ENCODE assay signal across 24 cellular contexts in genomic region chr7:114209968-114210367, GRCh38.
DNase-seq lines count a peak whose midpoint lies in the region; ATAC-seq and TF ChIP-seq lines count a peak whose summit lies in the region.
"Had no signal": no experiment of that assay in that cellular context is flagged by ENCODE, and none has a peak within 500 bp of the region (broad histone marks: within the 10 kb centered on the region; RNA-seq: fewer than 3 reads in every experiment).

No MANE protein-coding gene starts in this region.

- DNase-seq in HFF-Myc (ENCODE audit: extremely low read depth, low read depth): no peak
- no peak for DNase-seq in astrocyte of the spinal cord (ENCODE audit: low read depth, low spot score)
- peak; percentile 26 for DNase-seq in mesendoderm
- no peak for DNase-seq in D341Med (ENCODE audit: low spot score)
- DNase-seq in hepatocyte (ENCODE audit: low spot score): no peak
- DNase-seq: activated B cell treated with CpG ODN at 0.5 μM for 24 hours; activated CD4-positive, alpha-beta T cell treated with anti-CD3 and anti-CD28 coated beads, Interleukin-2, amount 50 U/mL, for 48 hours; activated CD8-positive, alpha-beta memory T cell treated with anti-CD3 and anti-CD28 coated beads, Interleukin-2, amount 50 U/mL, for 48 hours; anterior cingulate cortex; CD8-positive, alpha-beta memory T cell; central memory CD4-positive, alpha-beta T cell; DMS79 treated with DMSO at 0.1 percent for 48 hours; heart left ventricle; Kasumi-1; mammary epithelial cell; NCI-H1048; NCI-H187; NCI-H524 treated with DMSO at 0.1 percent for 48 hours; stimulated activated naive CD8-positive, alpha-beta T cell treated with anti-CD3 and anti-CD28 coated beads, Interleukin-15, amount 100 ng/mL, for 72 hours; T-helper 9 cell; thyroid gland had no signal

- in situ Hi-C loops in astrocyte of the spinal cord (cut with HindIII; ENCODE audit: low sequenced_read_pairs): no loop called here

- H3K56ac ChIP-seq in mesendoderm (ENCODE audit: low read length): no peak overlapping the region

- no CpG with 5 or more reads among the region's 1 CpG for WGBS in mesendoderm (ENCODE audit: extremely low coverage, insufficient coverage, low lambda C conversion rate)
- WGBS in hepatocyte (ENCODE audit: low lambda C conversion rate, missing lambda C conversion rate): 82% methylated on average over 1 of the region's 1 CpG

- H3K36me3 ChIP-seq in DOHH2 (ENCODE audit: control insufficient read depth, low read length) (no peaks in the 10 kb centered on the region), mesendoderm (ENCODE audit: control insufficient read depth, insufficient read depth, low read length) (no peaks in the 10 kb centered on the region), hepatocyte (replicated peaks; ENCODE audit: insufficient read depth, low read depth) (no peaks in the 10 kb centered on the region)
- H3K36me3 ChIP-seq: heart left ventricle, thyroid gland had no signal

- H3K18ac ChIP-seq in mesendoderm (ENCODE audit: low read length): no peak overlapping the region

- H3K9ac ChIP-seq in mesendoderm (ENCODE audit: low read length): no peak overlapping the region

- H4K20me1 ChIP-seq in DOHH2 (ENCODE audit: control insufficient read depth, insufficient read depth, low read depth, low read length) (no peaks in the 10 kb centered on the region), hepatocyte (ENCODE audit: insufficient read depth, poor library complexity, severe bottlenecking) (no peaks in the 10 kb centered on the region)

- H3K4me3 ChIP-seq in DOHH2 (ENCODE audit: low read length) (no peak overlapping the region), HFF-Myc (replicated peaks; ENCODE audit: low read depth, low read length) (no peak overlapping the region), astrocyte of the spinal cord (ENCODE audit: low read depth, low read length) (no peak overlapping the region), mesendoderm (ENCODE audit: low read length) (no peak overlapping the region), hepatocyte (no peak overlapping the region)
- H3K4me3 ChIP-seq: heart left ventricle, thyroid gland had no signal

- H3K79me1 ChIP-seq in mesendoderm (ENCODE audit: low read length): no peaks in the 10 kb centered on the region

- H3K9me2 ChIP-seq in DOHH2 (replicated peaks; ENCODE audit: control insufficient read depth, low read length) (no peaks in the 10 kb centered on the region), hepatocyte (replicated peaks; ENCODE audit: insufficient read depth) (no peaks in the 10 kb centered on the region)

- no peak overlapping the region for H3K4me2 ChIP-seq in DOHH2 (ENCODE audit: low read length)
- H3K4me2 ChIP-seq in mesendoderm (ENCODE audit: low read length): no peak overlapping the region
- no peak overlapping the region for H3K4me2 ChIP-seq in hepatocyte

- H3K79me2 ChIP-seq in DOHH2 (ENCODE audit: control insufficient read depth, low read length) (no peaks in the 10 kb centered on the region), mesendoderm (ENCODE audit: control insufficient read depth, insufficient read depth, low read length) (no peaks in the 10 kb centered on the region), hepatocyte (no peaks in the 10 kb centered on the region)

- H3K27me3 ChIP-seq in DOHH2 (ENCODE audit: control insufficient read depth, low read length) (no peaks in the 10 kb centered on the region), mesendoderm (ENCODE audit: insufficient read depth, low read length, poor library complexity) (no peaks in the 10 kb centered on the region), hepatocyte (no peaks in the 10 kb centered on the region)
- H3K27me3 ChIP-seq: heart left ventricle, thyroid gland had no signal

- no peak overlapping the region for H3K4ac ChIP-seq in mesendoderm (ENCODE audit: low read depth, low read length)

- H3K9me3 ChIP-seq in DOHH2 (ENCODE audit: control insufficient read depth, insufficient read depth, low read length): peaks cover 4% of the 10 kb centered on the region; the same call in 1 of the 2 replicates
- H3K9me3 ChIP-seq in hepatocyte (ENCODE audit: low read depth): no peaks in the 10 kb centered on the region
- H3K9me3 ChIP-seq: heart left ventricle, thyroid gland had no signal

- no peaks in the 10 kb centered on the region for H3K4me1 ChIP-seq in DOHH2 (ENCODE audit: control insufficient read depth, low read length)
- no peaks in the 10 kb centered on the region for H3K4me1 ChIP-seq in mesendoderm (ENCODE audit: control insufficient read depth, low read depth, low read length)
- no peaks in the 10 kb centered on the region for H3K4me1 ChIP-seq in hepatocyte (ENCODE audit: insufficient read depth)
- H3K4me1 ChIP-seq: heart left ventricle had no signal

- no peak overlapping the region for H2BK120ac ChIP-seq in mesendoderm (ENCODE audit: low read depth, low read length)

- no peak overlapping the region for H4K5ac ChIP-seq in mesendoderm (ENCODE audit: low read length)

- no peak overlapping the region for H2AFZ ChIP-seq in hepatocyte

- no peak overlapping the region for H2BK5ac ChIP-seq in mesendoderm (ENCODE audit: low read length)

- peak; percentile 15 for TF ChIP-seq CTCF in DOHH2 (IDR thresholded peaks at IDR 0.05; ENCODE audit: low read depth, low read length, poor library complexity, severe bottlenecking)
- peak; percentile 6 for TF ChIP-seq CTCF in HFF-Myc (IDR thresholded peaks at IDR 0.05; ENCODE audit: low read depth, low read length, missing control alignments)
- peak; percentile 9 for TF ChIP-seq CTCF in astrocyte of the spinal cord (IDR thresholded peaks at IDR 0.05; ENCODE audit: low read depth, low read length)
- no peak for TF ChIP-seq CTCF in hepatocyte (IDR thresholded peaks at IDR 0.05; ENCODE audit: poor library complexity)

- H2BK15ac ChIP-seq in mesendoderm (replicated peaks; ENCODE audit: low read depth): no peak overlapping the region

- H3K27ac ChIP-seq in DOHH2 (ENCODE audit: low read depth, low read length): no peak overlapping the region
- H3K27ac ChIP-seq in mesendoderm (ENCODE audit: low read depth, low read length): no peak overlapping the region
- H3K27ac ChIP-seq in hepatocyte: no peak overlapping the region
- H3K27ac ChIP-seq: heart left ventricle, thyroid gland had no signal

- H4K8ac ChIP-seq in mesendoderm (ENCODE audit: low read depth, low read length): no peak overlapping the region

- no peak overlapping the region for H2AK5ac ChIP-seq in mesendoderm (ENCODE audit: low read length)

- no peaks in the 10 kb centered on the region for H3F3A ChIP-seq in DOHH2 (ENCODE audit: control insufficient read depth, insufficient read depth)

- H3K23ac ChIP-seq in mesendoderm (ENCODE audit: low read length): no peak overlapping the region

- ATAC-seq in GM21576 (IDR thresholded peaks at IDR 0.05; ENCODE audit: unreplicated experiment): no peak
- ATAC-seq: activated naive CD4-positive, alpha-beta T cell treated with anti-CD3 and anti-CD28 coated beads, Interleukin-2, amount 50 U/mL, for 72 hours; heart left ventricle; stimulated activated naive CD8-positive, alpha-beta T cell treated with anti-CD3 and anti-CD28 coated beads, Interleukin-15, amount 100 ng/mL, for 72 hours had no signal
